ENCODE assay signal across 8 cellular contexts in genomic region chr1:43238104-43238503, GRCh38. TPM values are rescaled to one million over a fixed set of nuclear protein-coding genes. Genes with fewer than 3 reads are reported as not detected.
DNase-seq lines count a peak whose midpoint lies in the region; ATAC-seq, FAIRE-seq and TF ChIP-seq lines count a peak whose summit lies in the region.

No MANE protein-coding gene starts in this region.

- no peaks in the 10 kb centered on the region for H3K27me3 ChIP-seq in Peyer's patch

- DNase-seq in DMS53 treated with DMSO at 0.1 percent for 48 hours (lab: John Stamatoyannopoulos, UW; ENCODE audit: unreplicated experiment), result peak; percentile 72
- peak; percentile 72 for DNase-seq in HTR-8/SVneo (ENCODE audit: insufficient read length, low spot score)
- DNase-seq in Peyer's patch, result peak; percentile 39 to 88 (median 68)
- DNase-seq in caudate nucleus (lab: John Stamatoyannopoulos, UW), result peak in 56 of 61 donors; percentile 6 to 87 (median 56)
- peak; percentile 5 for DNase-seq in kidney glomerular epithelial cell (lab: John Stamatoyannopoulos, UW)
- DNase-seq in activated gamma-delta T cell (lab: John Stamatoyannopoulos, UW), result no peak

- peak in 4 of 6 experiments; percentile 57 to 90 (median 87) for TF ChIP-seq CTCF in Peyer's patch (IDR thresholded peaks at IDR 0.05)

- peaks cover 0 to 10% (median 4%) of the 10 kb centered on the region in 4 donors for H3K4me1 ChIP-seq in Peyer's patch

- TF ChIP-seq POLR2A in Peyer's patch (IDR thresholded peaks at IDR 0.05), result no peak

- no peak overlapping the region for H3K27ac ChIP-seq in Peyer's patch
- H3K27ac ChIP-seq in caudate nucleus (ENCODE audit: low read depth, low read length), result peak overlapping the region; percentile 65

- peaks cover 28% of the 10 kb centered on the region for H3K4me1 Mint-ChIP-seq in stimulated activated memory B cell treated with anti-CD40 and anti-IgM and Interleukin-4, amounts not matched to agents 10 μg/mL and 1 μg/mL and 100 μg/mL, for 72 hours

- no peak for FAIRE-seq in HTR-8/SVneo (lab: Jason Lieb, UNC)

- H3K27ac Mint-ChIP-seq in stimulated activated memory B cell treated with anti-CD40 and anti-IgM and Interleukin-4, amounts not matched to agents 10 μg/mL and 1 μg/mL and 100 μg/mL, for 72 hours, result peak overlapping the region; percentile 73

- H3K36me3 ChIP-seq in Peyer's patch, result no peaks in the 10 kb centered on the region

- H3K4me3 Mint-ChIP-seq in stimulated activated memory B cell treated with anti-CD40 and anti-IgM and Interleukin-4, amounts not matched to agents 10 μg/mL and 1 μg/mL and 100 μg/mL, for 72 hours, result no peak overlapping the region

- peaks cover 13% of the 10 kb centered on the region for H3K36me3 Mint-ChIP-seq in stimulated activated memory B cell treated with anti-CD40 and anti-IgM and Interleukin-4, amounts not matched to agents 10 μg/mL and 1 μg/mL and 100 μg/mL, for 72 hours

- no peak overlapping the region for H3K4me3 ChIP-seq in Peyer's patch

- no peaks in the 10 kb centered on the region for H3K9me3 ChIP-seq in Peyer's patch

- H3K27me3 Mint-ChIP-seq in stimulated activated memory B cell treated with anti-CD40 and anti-IgM and Interleukin-4, amounts not matched to agents 10 μg/mL and 1 μg/mL and 100 μg/mL, for 72 hours, result no peaks in the 10 kb centered on the region

- ATAC-seq in stimulated activated memory B cell treated with anti-CD40 and anti-IgM and Interleukin-4, amounts not matched to agents 10 μg/mL and 1 μg/mL and 100 μg/mL, for 72 hours, result no peak
- ATAC-seq in HG03442 (IDR thresholded peaks at IDR 0.05; ENCODE audit: unreplicated experiment), result no peak

- H3K9me3 Mint-ChIP-seq in stimulated activated memory B cell treated with anti-CD40 and anti-IgM and Interleukin-4, amounts not matched to agents 10 μg/mL and 1 μg/mL and 100 μg/mL, for 72 hours, result no peaks in the 10 kb centered on the region

RNA-seq across cellular contexts. Expression of gene TMEM125, which starts 31.7 kb away (rescaled TPM):
- 10 to 100 TPM; 14.0 to 87.7 (median 74.8) TPM for total RNA-seq in Peyer's patch

RNA-seq across cellular contexts. Expression of gene C1orf210, which starts 47.3 kb away (rescaled TPM):
- total RNA-seq in Peyer's patch, result 10 to 100 TPM in 3 of 4 donors, 1 to 10 TPM in 1; 4.1 to 80.9 (median 74.4) TPM
